In the genomic region with DNA sequence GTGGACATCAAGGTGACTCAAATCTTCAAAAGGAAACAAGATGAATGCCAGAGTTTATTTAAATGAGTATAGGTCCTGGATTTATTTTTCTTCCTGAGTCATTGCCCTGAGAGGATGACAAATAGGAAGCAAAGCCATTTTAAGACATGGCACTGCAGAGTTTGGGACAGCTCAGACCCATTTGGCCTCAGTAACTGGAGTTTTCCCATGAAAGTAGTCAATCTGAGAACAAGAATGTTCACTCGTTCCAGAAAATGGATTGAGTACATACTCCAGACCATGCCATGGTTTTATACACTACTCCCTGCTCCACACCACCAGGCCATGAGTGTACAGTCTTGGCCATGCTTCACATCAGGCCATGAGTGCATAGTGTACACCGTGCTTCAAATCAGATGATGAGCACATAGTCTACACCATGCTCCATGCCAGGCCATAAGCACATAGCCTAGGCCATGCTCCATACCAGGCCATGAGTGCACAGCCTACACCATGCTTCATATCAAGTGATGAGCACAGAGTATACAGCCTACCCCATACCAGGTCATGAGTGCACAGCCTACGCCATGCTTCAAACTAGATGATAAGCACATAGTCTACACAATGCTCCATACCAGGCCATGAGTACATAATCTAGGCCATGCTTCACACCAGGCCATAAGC, we compare ENCODE assay signal across 27 cellular contexts.
DNase-seq lines count a peak whose midpoint lies in the region; ATAC-seq, FAIRE-seq and TF ChIP-seq lines count a peak whose summit lies in the region.
"Had no signal": no experiment of that assay in that cellular context is flagged by ENCODE, and none has a peak within 500 bp of the region (broad histone marks: within the 10 kb centered on the region; RNA-seq: fewer than 3 reads in every experiment).

No MANE protein-coding gene starts in this region.

- H3K27me3 Mint-ChIP-seq in astrocyte (ENCODE audit: low read depth, unreplicated experiment): no peaks in the 10 kb centered on the region
- peaks cover 0 to 14% (median under 1%) of the 10 kb centered on the region in 5 donors for H3K27me3 Mint-ChIP-seq in naive thymus-derived CD4-positive, alpha-beta T cell
- H3K27me3 Mint-ChIP-seq: activated CD4-positive, alpha-beta memory T cell treated with anti-CD3 and anti-CD28 coated beads, Interleukin-2, amount 10 ng/mL, durations not matched to agents 7 days and 5 days had no signal

- no peak for TF ChIP-seq CTCF in astrocyte (IDR thresholded peaks at IDR 0.05; ENCODE audit: insufficient read depth, low read depth, low read length)

- no peak overlapping the region for H3K4me3 Mint-ChIP-seq in astrocyte (ENCODE audit: unreplicated experiment)
- H3K4me3 Mint-ChIP-seq in naive thymus-derived CD4-positive, alpha-beta T cell: no peak overlapping the region
- H3K4me3 Mint-ChIP-seq: activated CD4-positive, alpha-beta memory T cell treated with anti-CD3 and anti-CD28 coated beads, Interleukin-2, amount 10 ng/mL, durations not matched to agents 7 days and 5 days; central memory CD8-positive, alpha-beta T cell; T-helper 17 cell; WTC11 had no signal

- CTCF ChIA-PET in naive thymus-derived CD4-positive, alpha-beta T cell (lab: Charles Lee): no interaction called here

- H4K20me1 ChIP-seq in astrocyte (ENCODE audit: insufficient read depth, low read length): no peaks in the 10 kb centered on the region

- H3K36me3 ChIP-seq in astrocyte (ENCODE audit: insufficient read depth, low read length): no peaks in the 10 kb centered on the region
- no peaks in the 10 kb centered on the region for H3K36me3 ChIP-seq in naive thymus-derived CD4-positive, alpha-beta T cell (ENCODE audit: control insufficient read depth in 2 of 3, insufficient read depth in 3 of 3, low read length in 3 of 3)
- H3K36me3 ChIP-seq: BE2C, esophagus squamous epithelium, left ventricle myocardium inferior, SJSA1 had no signal

- DNase-seq in Right ventricle myocardium inferior (ENCODE audit: missing footprints): no peak
- DNase-seq in Right ventricle myocardium superior: no peak
- peak; percentile 49 for DNase-seq in astrocyte (ENCODE audit: low read depth)
- DNase-seq in naive thymus-derived CD4-positive, alpha-beta T cell: no peak
- DNase-seq in ureter (ENCODE audit: low spot score): peak; percentile 8
- no peak for DNase-seq in NCI-H1694 treated with DMSO at 0.1 percent for 48 hours (lab: John Stamatoyannopoulos, UW)
- DNase-seq in activated effector memory CD4-positive, alpha-beta T cell treated with Interleukin-2 at 50 U/mL for 16 hours: no peak
- DNase-seq: activated CD4-positive, alpha-beta memory T cell treated with anti-CD3 and anti-CD28 coated beads, Interleukin-2, amount 10 ng/mL, durations not matched to agents 7 days and 5 days; activated naive CD4-positive, alpha-beta T cell; activated T-cell treated with anti-CD3 and anti-CD28 coated beads for 4 hours; anterior cingulate cortex; BE2C; COR-L47; esophagus squamous epithelium; glutamatergic neuron; KG1; left ventricle myocardium inferior; mucosa of descending colon; NCI-H187 treated with DMSO at 0.1 percent for 48 hours; NCI-H82; stimulated activated CD4-positive, alpha-beta T cell treated with anti-CD3 and anti-CD28 coated beads, Interleukin-4, amount 100 ng/mL, for 1 hour; T-helper 17 cell had no signal

- H3K79me2 ChIP-seq in astrocyte (ENCODE audit: insufficient read depth, low read length): no peaks in the 10 kb centered on the region

- ATAC-seq in Right ventricle myocardium inferior (peak; percentile 31), Right ventricle myocardium superior (ENCODE audit: poor library complexity) (no peak), HG03280 (IDR thresholded peaks at IDR 0.05; ENCODE audit: unreplicated experiment) (no peak)
- ATAC-seq in naive thymus-derived CD4-positive, alpha-beta T cell: peak; percentile 34
- ATAC-seq: mucosa of descending colon, T-helper 17 cell, WTC11 had no signal

- POLR2A ChIA-PET in naive thymus-derived CD4-positive, alpha-beta T cell (lab: Charles Lee): no interaction called here

- no peak overlapping the region for H2AFZ ChIP-seq in astrocyte (ENCODE audit: low read depth, low read length)

- no peaks in the 10 kb centered on the region for H3K36me3 Mint-ChIP-seq in astrocyte (ENCODE audit: low read depth, unreplicated experiment)
- H3K36me3 Mint-ChIP-seq in naive thymus-derived CD4-positive, alpha-beta T cell: peaks cover 0 to 2% (median 0%) of the 10 kb centered on the region in 5 donors

- peak overlapping the region; percentile 1 for H3K4me2 ChIP-seq in astrocyte (ENCODE audit: low read length)

- H3K27me3 ChIP-seq in astrocyte (ENCODE audit: insufficient read depth, low read length): no peaks in the 10 kb centered on the region
- no peaks in the 10 kb centered on the region for H3K27me3 ChIP-seq in naive thymus-derived CD4-positive, alpha-beta T cell (ENCODE audit: control insufficient read depth in 2 of 2, insufficient read depth in 2 of 2, low read length in 2 of 2)
- H3K27me3 ChIP-seq: BE2C, esophagus squamous epithelium, SJSA1 had no signal

- H3K9ac ChIP-seq in astrocyte (ENCODE audit: low read length): no peak overlapping the region

- H3K27ac ChIP-seq in astrocyte (ENCODE audit: low read depth, low read length): peak overlapping the region; percentile 48
- no peak overlapping the region for H3K27ac ChIP-seq in naive thymus-derived CD4-positive, alpha-beta T cell (ENCODE audit: low read depth, low read length)
- H3K27ac ChIP-seq: esophagus squamous epithelium, left ventricle myocardium inferior, SJSA1 had no signal

- intact Hi-C loops in Right ventricle myocardium inferior (cut with DNase I) (no loop called here), Right ventricle myocardium superior (cut with DNase I) (no loop called here)
- intact Hi-C loops in naive thymus-derived CD4-positive, alpha-beta T cell (cut with micrococcal nuclease): no loop called here

- peak; percentile 34 for FAIRE-seq in astrocyte (lab: Jason Lieb, UNC)
- FAIRE-seq: A204.1 had no signal

- H3K9me3 ChIP-seq in astrocyte (ENCODE audit: insufficient read depth, low read depth, low read length): no peaks in the 10 kb centered on the region
- H3K9me3 ChIP-seq in naive thymus-derived CD4-positive, alpha-beta T cell (ENCODE audit: control insufficient read depth in 2 of 3, low read length in 3 of 3): no peaks in the 10 kb centered on the region
- H3K9me3 ChIP-seq: BE2C, esophagus squamous epithelium, mucosa of descending colon, SJSA1 had no signal

- peaks cover 2% of the 10 kb centered on the region for H3K9me3 Mint-ChIP-seq in astrocyte (ENCODE audit: unreplicated experiment)
- H3K9me3 Mint-ChIP-seq in naive thymus-derived CD4-positive, alpha-beta T cell: peaks cover 0 to 2% (median 0%) of the 10 kb centered on the region in 11 donors
- H3K9me3 Mint-ChIP-seq: activated CD4-positive, alpha-beta memory T cell treated with anti-CD3 and anti-CD28 coated beads, Interleukin-2, amount 10 ng/mL, durations not matched to agents 7 days and 5 days; central memory CD8-positive, alpha-beta T cell had no signal

- H3K27ac Mint-ChIP-seq in astrocyte (ENCODE audit: unreplicated experiment): peak overlapping the region; percentile 30
- peak overlapping the region in 1 of 9 donors; percentile 43 for H3K27ac Mint-ChIP-seq in naive thymus-derived CD4-positive, alpha-beta T cell
- H3K27ac Mint-ChIP-seq: activated CD4-positive, alpha-beta memory T cell treated with anti-CD3 and anti-CD28 coated beads, Interleukin-2, amount 10 ng/mL, durations not matched to agents 7 days and 5 days; T-helper 17 cell; WTC11 had no signal

- H3K4me3 ChIP-seq in astrocyte (ENCODE audit: insufficient read depth, low read depth, low read length): no peak overlapping the region
- H3K4me3 ChIP-seq in naive thymus-derived CD4-positive, alpha-beta T cell (ENCODE audit: low read length): no peak overlapping the region
- H3K4me3 ChIP-seq: esophagus squamous epithelium, left ventricle myocardium inferior, mucosa of descending colon, SJSA1 had no signal

- H3K4me1 Mint-ChIP-seq in astrocyte (ENCODE audit: low read depth, unreplicated experiment): peaks cover 50% of the 10 kb centered on the region
- H3K4me1 Mint-ChIP-seq in naive thymus-derived CD4-positive, alpha-beta T cell: no peaks in the 10 kb centered on the region
- H3K4me1 Mint-ChIP-seq: activated CD4-positive, alpha-beta memory T cell treated with anti-CD3 and anti-CD28 coated beads, Interleukin-2, amount 10 ng/mL, durations not matched to agents 7 days and 5 days; central memory CD8-positive, alpha-beta T cell; T-helper 17 cell had no signal

- peaks cover 19% of the 10 kb centered on the region for H3K4me1 ChIP-seq in astrocyte (ENCODE audit: insufficient read depth, low read length)
- no peaks in the 10 kb centered on the region for H3K4me1 ChIP-seq in naive thymus-derived CD4-positive, alpha-beta T cell (ENCODE audit: control insufficient read depth in 2 of 2, insufficient read depth in 2 of 2, low read length in 2 of 2)
- H3K4me1 ChIP-seq: BE2C, esophagus squamous epithelium, left ventricle myocardium inferior, SJSA1 had no signal

Comparison
In these comparisons a context has a peak if more than half of its experiments do, and no peak if none do; other contexts are left out.
1. ATAC-seq: peak in Right ventricle myocardium inferior (single experiment) and naive thymus-derived CD4-positive, alpha-beta T cell (single experiment); none in Right ventricle myocardium superior (single experiment) and HG03280 (single experiment).
2. DNase-seq: peak in astrocyte (single experiment) and ureter (single experiment); none in Right ventricle myocardium inferior (single experiment), Right ventricle myocardium superior (single experiment), naive thymus-derived CD4-positive, alpha-beta T cell (0 of 9), NCI-H1694 treated with DMSO at 0.1 percent for 48 hours (single experiment) and activated effector memory CD4-positive, alpha-beta T cell treated with Interleukin-2 at 50 U/mL for 16 hours (single experiment).